21 cellular contexts compared by ENCODE assay signal in genomic region chr1:6902153-6902552, GRCh38.
"Had no signal": no experiment of that assay in that cellular context is flagged by ENCODE, and none has a peak within 500 bp of the region (broad histone marks: within the 10 kb centered on the region; RNA-seq: fewer than 3 reads in every experiment).

No MANE protein-coding gene starts in this region.

- H3K9me3 ChIP-seq: SK-N-SH had no signal

- H3K4me2 ChIP-seq: SK-N-SH had no signal

- DNase-seq: IMR-90, Kasumi-1, KG1, MV-4-11, NCI-H1048, NCI-H1105, NCI-H1417, NCI-H1436 treated with DMSO at 0.1 percent for 48 hours, NCI-H1694 treated with DMSO at 0.1 percent for 48 hours, NCI-H1930, NCI-H2081, NCI-H2107, NCI-H2227 treated with DMSO at 0.1 percent for 48 hours, NCI-H524, NCI-H526 treated with DMSO at 0.1 percent for 48 hours, NCI-H748 treated with DMSO at 0.1 percent for 48 hours, SHP77, SK-N-SH, SW 1271 had no signal

- H3K9me2 ChIP-seq: SK-N-SH had no signal

- ATAC-seq: HepG2 had no signal

- H3K9ac ChIP-seq: SK-N-SH had no signal

- H3K27ac ChIP-seq: RWPE1 had no signal
